In the genomic region with DNA sequence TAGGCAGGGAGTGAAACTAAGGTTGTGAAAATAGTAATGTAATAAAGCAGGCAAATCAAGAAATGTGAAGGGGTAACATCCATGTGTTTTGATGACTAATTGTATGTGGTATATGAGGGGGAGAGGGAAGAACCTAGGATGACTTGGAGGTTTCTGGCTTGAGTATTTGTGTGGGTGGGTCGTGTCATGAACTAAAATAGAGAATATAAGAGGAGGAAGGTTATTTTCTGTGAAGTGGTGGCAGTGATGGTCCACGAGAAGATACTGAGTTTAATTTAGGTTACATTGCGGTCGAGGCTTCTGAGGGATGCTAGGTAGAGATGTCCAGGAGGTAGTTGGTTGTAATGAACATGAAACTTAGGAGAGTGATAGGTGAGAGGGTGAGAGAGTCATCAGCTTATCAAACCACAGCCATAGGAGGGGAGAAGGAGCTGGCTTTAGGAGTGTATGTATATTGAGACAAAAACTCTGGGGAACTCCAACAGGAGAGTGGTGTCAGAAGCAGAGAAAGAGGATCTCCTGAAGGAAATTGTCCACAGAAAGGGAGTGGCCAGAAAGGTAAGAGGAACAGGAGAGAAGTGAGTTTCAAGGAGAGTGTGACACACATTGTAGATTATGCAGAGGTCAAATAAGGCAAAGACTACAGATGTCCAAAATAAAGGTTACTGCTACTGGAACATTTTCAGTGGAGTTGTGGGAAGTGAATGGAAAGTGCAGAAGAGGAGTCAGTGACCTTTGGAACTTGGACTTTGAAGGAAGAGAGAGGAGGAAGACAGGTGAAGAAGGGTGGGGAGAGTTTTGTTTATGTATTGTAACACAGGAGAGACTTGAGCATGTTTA, we compare ENCODE assay signal across 10 cellular contexts.
DNase-seq lines count a peak whose midpoint lies in the region; ATAC-seq and TF ChIP-seq lines count a peak whose summit lies in the region.
"Had no signal": no experiment of that assay in that cellular context is flagged by ENCODE, and none has a peak within 500 bp of the region (broad histone marks: within the 10 kb centered on the region; RNA-seq: fewer than 3 reads in every experiment).

No MANE protein-coding gene starts in this region.

- H3K27ac ChIP-seq in ACC112 (ENCODE audit: low read depth, low read length) (peak overlapping the region; percentile 58), Peyer's patch (peak overlapping the region in 2 of 4 donors; percentile 13 to 69)
- H3K27ac ChIP-seq: SJSA1 had no signal

- TF ChIP-seq CTCF in mucosa of descending colon (IDR thresholded peaks at IDR 0.05) = no peak
- no peak for TF ChIP-seq CTCF in Peyer's patch (IDR thresholded peaks at IDR 0.05)

- H3K4me1 ChIP-seq in ACC112 (ENCODE audit: control insufficient read depth, insufficient read depth, low read length, unreplicated experiment) (peaks cover 45% of the 10 kb centered on the region), mucosa of descending colon (ENCODE audit: low read depth) (peaks cover 46% of the 10 kb centered on the region), Peyer's patch (peaks cover 0 to 42% (median 3%) of the 10 kb centered on the region in 4 donors)

- no peaks in the 10 kb centered on the region for H3K9me3 ChIP-seq in mucosa of descending colon
- no peaks in the 10 kb centered on the region for H3K9me3 ChIP-seq in Peyer's patch
- H3K9me3 ChIP-seq: SJSA1 had no signal

- peak; percentile 71 for DNase-seq in GM03348 (ENCODE audit: low spot score)
- peak; percentile 20 for DNase-seq in astrocyte of the hippocampus (ENCODE audit: low read depth, low spot score)
- DNase-seq in mucosa of descending colon = peak in 1 of 3 donors; percentile 26
- no peak for DNase-seq in Peyer's patch
- no peak for DNase-seq in NCI-H2196 treated with DMSO at 0.1 percent for 48 hours (lab: John Stamatoyannopoulos, UW; ENCODE audit: unreplicated experiment)
- no peak for DNase-seq in A172 (ENCODE audit: low spot score)
- DNase-seq: posterior cingulate gyrus had no signal

- no peak for TF ChIP-seq POLR2A in Peyer's patch (IDR thresholded peaks at IDR 0.05)

- H3K36me3 ChIP-seq in ACC112 (ENCODE audit: insufficient read depth, low read length) (no peaks in the 10 kb centered on the region), mucosa of descending colon (ENCODE audit: low read depth) (no peaks in the 10 kb centered on the region), Peyer's patch (no peaks in the 10 kb centered on the region)

- H2AFZ ChIP-seq in ACC112 (ENCODE audit: low read length, unreplicated experiment) = no peak overlapping the region

- intact Hi-C loops in mucosa of descending colon (cut with DNase I, micrococcal nuclease) = no loop called here

- ATAC-seq in mucosa of descending colon = peak; percentile 76
- no peak for ATAC-seq in GM18870 (IDR thresholded peaks at IDR 0.05; ENCODE audit: unreplicated experiment)

- H3K4me3 ChIP-seq in ACC112 (ENCODE audit: low read depth, low read length) (peak overlapping the region; percentile 32; the same call in 1 of the 2 replicates), mucosa of descending colon (no peak overlapping the region), Peyer's patch (no peak overlapping the region)
- H3K4me3 ChIP-seq: SJSA1 had no signal

- no peaks in the 10 kb centered on the region for H3K27me3 ChIP-seq in ACC112 (ENCODE audit: insufficient read depth, low read length)
- H3K27me3 ChIP-seq in Peyer's patch = no peaks in the 10 kb centered on the region
- H3K27me3 ChIP-seq: SJSA1 had no signal

- peaks cover 76% of the 10 kb centered on the region for H3K79me2 ChIP-seq in ACC112 (ENCODE audit: control insufficient read depth, insufficient read depth, low read length, unreplicated experiment)

Comparison
In these comparisons a context has a peak if more than half of its experiments do, and no peak if none do; other contexts are left out.
1. DNase-seq: peak in GM03348 (single experiment) and astrocyte of the hippocampus (single experiment); none in Peyer's patch (0 of 3), NCI-H2196 treated with DMSO at 0.1 percent for 48 hours (single experiment) and A172 (single experiment).